In the genomic region with DNA sequence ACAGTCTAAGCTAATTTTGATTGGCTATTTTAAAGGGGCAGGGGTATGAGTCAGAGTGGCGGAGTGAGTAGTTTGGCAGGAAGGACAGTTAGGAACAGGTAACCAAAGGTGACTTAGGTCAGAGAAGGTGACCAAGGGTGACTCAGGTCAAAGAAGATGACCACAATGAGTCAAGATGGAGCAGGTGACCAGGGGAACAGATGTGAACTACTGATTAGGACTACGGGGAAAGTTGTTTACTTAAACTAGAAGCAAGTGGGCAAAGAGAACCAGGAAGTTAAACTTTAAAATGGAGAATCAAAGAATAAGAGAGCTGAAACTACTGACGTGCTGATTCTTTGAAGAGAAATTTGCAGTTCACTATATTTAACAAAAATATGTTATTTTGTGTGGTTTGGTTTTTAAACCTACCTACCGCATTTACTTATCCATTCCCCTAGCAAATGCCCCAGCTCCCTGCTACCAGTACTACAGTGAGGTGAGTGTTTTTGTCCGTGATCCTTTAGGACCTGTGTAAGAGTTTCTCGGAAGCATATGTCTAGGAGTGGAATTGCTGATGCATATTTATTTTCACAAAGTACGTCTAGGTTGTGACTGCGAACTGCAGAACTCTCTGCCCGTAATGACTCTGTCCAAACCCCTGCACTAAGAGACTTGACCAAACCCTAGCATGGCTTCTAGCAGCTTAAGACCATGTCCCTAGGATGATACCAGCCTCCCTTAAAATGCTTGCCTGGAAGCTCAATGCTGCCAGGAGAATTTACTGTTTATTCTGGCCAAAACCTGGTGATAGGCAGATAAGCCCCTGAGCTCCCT, we compare ENCODE assay signal across 32 cellular contexts. TPM values are rescaled to one million over a fixed set of nuclear protein-coding genes. Genes with fewer than 3 reads are reported as not detected.
DNase-seq lines count a peak whose midpoint lies in the region; ATAC-seq, FAIRE-seq and TF ChIP-seq lines count a peak whose summit lies in the region.
"Had no signal": no experiment of that assay in that cellular context is flagged by ENCODE, and none has a peak within 500 bp of the region (broad histone marks: within the 10 kb centered on the region; RNA-seq: fewer than 3 reads in every experiment).

No MANE protein-coding gene starts in this region.

- no peaks in the 10 kb centered on the region for H3K9me2 ChIP-seq in PC-9 (ENCODE audit: insufficient read depth)

- no peaks in the 10 kb centered on the region for H3K79me2 ChIP-seq in PC-9 (ENCODE audit: low read depth)

- H3K36me3 ChIP-seq in PC-9 (ENCODE audit: low read depth): no peaks in the 10 kb centered on the region
- no peaks in the 10 kb centered on the region for H3K36me3 ChIP-seq in endodermal cell (ENCODE audit: control insufficient read depth, insufficient read depth, low read length)
- no peaks in the 10 kb centered on the region for H3K36me3 ChIP-seq in sigmoid colon
- H3K36me3 ChIP-seq: left ventricle myocardium inferior, ovary, right atrium auricular region had no signal

- peaks cover 27% of the 10 kb centered on the region for H3K4me1 Mint-ChIP-seq in endodermal cell

- 82 to 88% methylated on average over 6 to 8 of the region's 9 CpGs for WGBS in endodermal cell (ENCODE audit: insufficient coverage in 1 of 2, insufficient read length in 1 of 2), 2 experiments
- 75 to 81% methylated on average over 9 of the region's 9 CpGs for WGBS in sigmoid colon, 2 donors

- no peaks in the 10 kb centered on the region for H3K36me3 Mint-ChIP-seq in endodermal cell (ENCODE audit: low read depth)
- H3K36me3 Mint-ChIP-seq: activated naive CD8-positive, alpha-beta T cell treated with anti-CD3 and anti-CD28 coated beads, Interleukin-2, amount 10 ng/mL, durations not matched to agents 7 days and 5 days; immature natural killer cell had no signal

- DNase-seq in DMS53 (lab: John Stamatoyannopoulos, UW) (peak; percentile 30), DMS53 treated with DMSO at 0.1 percent for 48 hours (lab: John Stamatoyannopoulos, UW; ENCODE audit: unreplicated experiment) (no peak), PC-9 (peak; percentile 16 to 36), endodermal cell (peak; percentile 60), sigmoid colon (peak; percentile 1), frontal cortex (ENCODE audit: low spot score in 2 of 2) (no peak)
- no peak for DNase-seq in stimulated activated CD4-positive, alpha-beta T cell treated with anti-CD3 and anti-CD28 coated beads, Interleukin-12 subunit alpha, Interleukin-12 subunit beta, amount 100 ng/mL, for 4 hours
- DNase-seq: activated CD4-positive, alpha-beta T cell treated with anti-CD3 and anti-CD28 coated beads for 48 hours; activated CD8-positive, alpha-beta memory T cell treated with anti-CD3 and anti-CD28 coated beads, Interleukin-2, amount 50 U/mL, for 48 hours; activated effector memory CD4-positive, alpha-beta T cell treated with Interleukin-2 at 50 U/mL for 16 hours; activated naive CD8-positive, alpha-beta T cell treated with anti-CD3 and anti-CD28 coated beads, Interleukin-2, amount 10 ng/mL, durations not matched to agents 7 days and 5 days; CD4-positive, alpha-beta T cell; DMS153; GF-D8; GM23248; immature natural killer cell; left ventricle myocardium inferior; MV-4-11; ovary; stimulated activated CD4-positive, alpha-beta T cell treated with anti-CD3 and anti-CD28 coated beads, Interleukin-4, amount 100 ng/mL, for 4 hours; stimulated activated naive CD8-positive, alpha-beta T cell treated with anti-CD3 and anti-CD28 coated beads, Interleukin-15, Interleukin-2, amounts not matched to agents 100 U/mL and 50 U/mL, for 24 hours; T-helper 17 cell had no signal

- BruUV-seq in PC-9 (replicated peaks; lab: Mats Ljungman, UMichigan): no TSS peak

- peak overlapping the region; percentile 20 for H3K27ac Mint-ChIP-seq in endodermal cell
- H3K27ac Mint-ChIP-seq: activated naive CD8-positive, alpha-beta T cell treated with anti-CD3 and anti-CD28 coated beads, Interleukin-2, amount 10 ng/mL, durations not matched to agents 7 days and 5 days; CD4-positive, alpha-beta T cell; immature natural killer cell; nephron; T-helper 17 cell had no signal

- no peak overlapping the region for H3K4me3 ChIP-seq in PC-9
- peak overlapping the region; percentile 50 for H3K4me3 ChIP-seq in endodermal cell (ENCODE audit: low read length)
- H3K4me3 ChIP-seq in sigmoid colon: no peak overlapping the region
- H3K4me3 ChIP-seq: GM23248, left ventricle myocardium inferior, ovary, right atrium auricular region, SK-N-MC had no signal

- H4K20me1 ChIP-seq in PC-9 (ENCODE audit: insufficient read depth): no peaks in the 10 kb centered on the region

- intact Hi-C loops in PC-9 (cut with micrococcal nuclease; ENCODE audit: unreplicated experiment) (loop anchor here (10.0 kb wide), 1 partner anchor 51 kb away; no protein-coding TSS in a partner anchor), sigmoid colon (cut with DNase I) (no loop called here)

- H3K4me3 Mint-ChIP-seq in endodermal cell: no peak overlapping the region
- H3K4me3 Mint-ChIP-seq: activated naive CD8-positive, alpha-beta T cell treated with anti-CD3 and anti-CD28 coated beads, Interleukin-2, amount 10 ng/mL, durations not matched to agents 7 days and 5 days; CD4-positive, alpha-beta T cell; immature natural killer cell; nephron; T-helper 17 cell had no signal

- H3K4me1 ChIP-seq in PC-9 (replicated peaks; ENCODE audit: insufficient read depth) (no peaks in the 10 kb centered on the region), endodermal cell (ENCODE audit: control insufficient read depth, insufficient read depth, low read length) (no peaks in the 10 kb centered on the region), sigmoid colon (no peaks in the 10 kb centered on the region)

- POLR2A ChIA-PET in PC-9 (lab: Charles Lee; ENCODE audit: unreplicated experiment): no interaction called here

- H3K27ac ChIP-seq in PC-9: no peak overlapping the region
- H3K27ac ChIP-seq in endodermal cell (ENCODE audit: low read depth, low read length): peak overlapping the region; percentile 3
- no peak overlapping the region for H3K27ac ChIP-seq in sigmoid colon
- H3K27ac ChIP-seq: 22Rv1, epithelial cell of prostate, GM23248, KMS-11, left ventricle myocardium inferior, ovary, right atrium auricular region, RWPE1, SK-N-MC had no signal

- no peaks in the 10 kb centered on the region for H3K9me3 Mint-ChIP-seq in endodermal cell
- H3K9me3 Mint-ChIP-seq: activated naive CD8-positive, alpha-beta T cell treated with anti-CD3 and anti-CD28 coated beads, Interleukin-2, amount 10 ng/mL, durations not matched to agents 7 days and 5 days; CD4-positive, alpha-beta T cell; immature natural killer cell; nephron had no signal

- peaks cover 96% of the 10 kb centered on the region for H3K27me3 Mint-ChIP-seq in endodermal cell (ENCODE audit: insufficient read depth)
- H3K27me3 Mint-ChIP-seq: CD4-positive, alpha-beta T cell had no signal

- no peak for TF ChIP-seq EP300 in sigmoid colon (IDR thresholded peaks at IDR 0.05)

- TF ChIP-seq CTCF in PC-9 (conservative IDR thresholded peaks at IDR 0.05) (no peak), endodermal cell (conservative IDR thresholded peaks at IDR 0.05) (no peak), sigmoid colon (IDR thresholded peaks at IDR 0.05) (no peak)

- H3K27me3 ChIP-seq in PC-9 (ENCODE audit: insufficient read depth, low read depth) (no peaks in the 10 kb centered on the region), endodermal cell (ENCODE audit: control insufficient read depth, insufficient read depth, low read length, poor library complexity, severe bottlenecking) (peaks cover 22% of the 10 kb centered on the region), sigmoid colon (no peaks in the 10 kb centered on the region)
- H3K27me3 ChIP-seq: ovary, right atrium auricular region had no signal

- FAIRE-seq in frontal cortex (lab: Jason Lieb, UNC): no peak
- FAIRE-seq: GM18507 had no signal

- no peak overlapping the region for H2AFZ ChIP-seq in PC-9
- H2AFZ ChIP-seq: GM23248 had no signal

- no peak for ATAC-seq in HG02588 (IDR thresholded peaks at IDR 0.05; ENCODE audit: unreplicated experiment)
- ATAC-seq: stimulated activated naive CD8-positive, alpha-beta T cell treated with anti-CD3 and anti-CD28 coated beads, Interleukin-15, Interleukin-2, amounts not matched to agents 100 U/mL and 50 U/mL, for 24 hours; T-helper 17 cell had no signal

- H3F3A ChIP-seq in PC-9 (ENCODE audit: insufficient read depth, low read depth): no peaks in the 10 kb centered on the region

- TF ChIP-seq POLR2A in sigmoid colon (IDR thresholded peaks at IDR 0.05): no peak

- CTCF ChIA-PET in PC-9 (lab: Charles Lee): interaction anchor here (0.6 kb wide), 1 partner anchor 543 kb away, joined by 4 read pairs; no protein-coding TSS in a partner anchor

- H3K4me2 ChIP-seq in PC-9: no peak overlapping the region
- H3K4me2 ChIP-seq: KMS-11 had no signal

- no peak overlapping the region for H3K9ac ChIP-seq in endodermal cell (ENCODE audit: extremely low read depth, low read length, poor library complexity, severe bottlenecking)
- H3K9ac ChIP-seq: GM23248, KMS-11 had no signal

- H3K9me3 ChIP-seq in PC-9 (ENCODE audit: insufficient read depth, low read depth) (no peaks in the 10 kb centered on the region), endodermal cell (ENCODE audit: control insufficient read depth, low read length) (peaks cover 12% of the 10 kb centered on the region), sigmoid colon (no peaks in the 10 kb centered on the region)
- H3K9me3 ChIP-seq: left ventricle myocardium inferior, ovary, right atrium auricular region had no signal

RNA-seq across cellular contexts. Expression of gene CA12, which starts 14.3 kb away (rescaled TPM):
- total RNA-seq in PC-9 (2021) (3.8 and 4.6 TPM in 2 replicates), endodermal cell (1 to 10 TPM; 1.2 to 2.1 TPM), sigmoid colon (1 to 10 TPM in 2 of 4 donors, under 1 TPM in 2; 0.14 to 2.2 (median 1.3) TPM), frontal cortex (7.7 TPM)
- polyA plus RNA-seq in endodermal cell (2013, experiment 1 of 2): 0.57 TPM
- 0.58 TPM for polyA plus RNA-seq in endodermal cell (2013, experiment 2 of 2)
- 10 to 100 TPM; 21.0 to 76.2 (median 29.4) TPM for polyA plus RNA-seq in sigmoid colon
- total RNA-seq: activated naive CD8-positive, alpha-beta T cell treated with anti-CD3 and anti-CD28 coated beads, Interleukin-2, amount 10 ng/mL, durations not matched to agents 7 days and 5 days; CD4-positive, alpha-beta T cell; mononuclear cell; T-helper 17 cell had no signal
- polyA plus RNA-seq: immature natural killer cell had no signal

Comparison
In these comparisons a context has a peak if more than half of its experiments do, and no peak if none do; other contexts are left out.
1. DNase-seq: peak in DMS53 (single experiment), PC-9 (2 of 2), endodermal cell (single experiment) and sigmoid colon (single experiment); none in DMS53 treated with DMSO at 0.1 percent for 48 hours (single experiment), stimulated activated CD4-positive, alpha-beta T cell treated with anti-CD3 and anti-CD28 coated beads, Interleukin-12 subunit alpha, Interleukin-12 subunit beta, amount 100 ng/mL, for 4 hours (single experiment) and frontal cortex (0 of 2).